1 cellular context compared by ENCODE assay signal in the genomic region with DNA sequence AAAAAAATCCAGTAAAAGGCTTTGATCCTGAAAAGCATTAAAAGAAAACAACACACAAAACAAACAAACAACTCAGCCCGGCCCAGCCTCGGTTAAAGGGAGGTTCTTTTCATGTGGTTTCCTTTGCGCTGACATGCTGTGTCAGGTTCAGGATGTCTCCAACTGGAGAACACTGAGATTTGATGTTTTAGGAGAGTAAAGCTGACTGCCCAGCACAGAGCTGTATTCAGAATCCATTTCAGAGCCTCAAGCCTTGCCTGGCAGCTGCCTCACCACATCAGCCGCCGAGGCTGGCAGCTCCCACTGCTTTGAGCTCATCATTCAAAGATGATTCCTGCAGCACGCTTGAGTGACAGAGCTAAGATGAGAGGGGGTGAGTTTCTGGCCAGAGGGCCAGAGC.
TF ChIP-seq lines count a peak whose summit lies in the region.

No MANE protein-coding gene starts in this region.

TF ChIP-seq in H1, 55 proteins besides CTCF, POLR2A, EP300 and RAD21:
- TF ChIP-seq SIRT6 (IDR thresholded peaks at IDR 0.05; ENCODE audit: low read length) (no peak), TAF1 (IDR thresholded peaks at IDR 0.05; ENCODE audit: low read depth, low read length) (no peak), BCL11A (IDR thresholded peaks at IDR 0.05; ENCODE audit: low read depth in 2 of 2, low read length in 2 of 2) (no peak)
TF ChIP-seq in H1: peak in this region for 0.
